24 cellular contexts compared by ENCODE assay signal in the genomic region with DNA sequence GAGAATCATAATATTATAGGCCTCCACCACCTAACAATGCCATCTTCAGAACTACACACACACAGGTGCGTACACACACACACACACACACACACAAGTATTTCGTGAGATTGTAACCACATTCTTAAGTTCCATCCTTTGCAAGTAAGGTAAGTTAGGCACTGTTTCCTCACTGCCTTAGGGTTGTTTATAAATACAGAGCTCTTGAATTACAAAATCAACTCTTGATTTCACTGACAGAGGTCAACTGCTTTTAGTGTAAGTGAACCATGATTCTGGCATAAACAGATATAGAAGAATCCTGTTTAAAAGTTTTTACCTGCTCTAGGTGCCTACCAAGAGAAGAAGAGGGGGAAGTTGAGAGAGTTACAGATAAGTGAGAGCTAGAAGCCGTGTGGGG.
"Had no signal": no experiment of that assay in that cellular context is flagged by ENCODE, and none has a peak within 500 bp of the region (broad histone marks: within the 10 kb centered on the region; RNA-seq: fewer than 3 reads in every experiment).

No MANE protein-coding gene starts in this region.

- H3K36me3 ChIP-seq: adrenal gland had no signal

- H3K4me1 ChIP-seq: adrenal gland had no signal

- H3K27ac Mint-ChIP-seq: activated CD8-positive, alpha-beta T cell treated with anti-CD3 and anti-CD28 coated beads, Interleukin-2, amount 10 ng/mL, durations not matched to agents 7 days and 5 days; activated naive CD8-positive, alpha-beta T cell treated with anti-CD3 and anti-CD28 coated beads, Interleukin-2, amount 10 ng/mL, durations not matched to agents 7 days and 5 days; T-helper 1 cell treated with Interleukin-12 subunit alpha and Interleukin-12 subunit beta and Interleukin-4 antibody, amounts not matched to agents 30 μg/mL and 1 μg/mL, for 36 hours had no signal

- DNase-seq: activated CD4-positive, alpha-beta T cell treated with anti-CD3 and anti-CD28 coated beads for 48 hours; activated CD4-positive, alpha-beta T cell treated with anti-CD3 and anti-CD28 coated beads, Interleukin-2, amount 50 U/mL, for 4 hours; activated CD4-positive, CD25-positive, alpha-beta regulatory T cell treated with anti-CD3 and anti-CD28 coated beads, Interleukin-2, amount 50 U/mL, for 72 hours; activated CD8-positive, alpha-beta memory T cell treated with anti-CD3 and anti-CD28 coated beads, Interleukin-2, amount 50 U/mL, for 48 hours; activated CD8-positive, alpha-beta T cell treated with anti-CD3 and anti-CD28 coated beads, Interleukin-2, amount 10 ng/mL, durations not matched to agents 7 days and 5 days; activated naive CD4-positive, alpha-beta T cell treated with anti-CD3 and anti-CD28 coated beads, Interleukin-2, amount 50 U/mL, for 16 hours; activated naive CD8-positive, alpha-beta T cell treated with anti-CD3 and anti-CD28 coated beads, Interleukin-2, amount 10 ng/mL, durations not matched to agents 7 days and 5 days; activated T-cell treated with anti-CD3 and anti-CD28 coated beads, Interleukin-2, amount 50 U/mL, for 1 hour; adrenal gland; aorta; Kasumi-1; KBM-7; NCI-H1105 treated with DMSO at 0.1 percent for 48 hours; NCI-H1436 treated with DMSO at 0.1 percent for 48 hours; NCI-H1930; NCI-H2171 treated with DMSO at 0.1 percent for 48 hours; NCI-H226; NCI-H526; NCI-H82; PC-9; SHP77 treated with DMSO at 0.1 percent for 48 hours had no signal

- FAIRE-seq: bronchial epithelial cell had no signal

- H3K4me1 Mint-ChIP-seq: activated naive CD8-positive, alpha-beta T cell treated with anti-CD3 and anti-CD28 coated beads, Interleukin-2, amount 10 ng/mL, durations not matched to agents 7 days and 5 days; central memory CD8-positive, alpha-beta T cell had no signal

- H3K4me3 ChIP-seq: adrenal gland, PC-9 had no signal

- H3K9me3 Mint-ChIP-seq: activated naive CD8-positive, alpha-beta T cell treated with anti-CD3 and anti-CD28 coated beads, Interleukin-2, amount 10 ng/mL, durations not matched to agents 7 days and 5 days; central memory CD8-positive, alpha-beta T cell had no signal

- H3K27ac ChIP-seq: adrenal gland, PC-9 had no signal

- H3K4me3 Mint-ChIP-seq: activated CD8-positive, alpha-beta T cell treated with anti-CD3 and anti-CD28 coated beads, Interleukin-2, amount 10 ng/mL, durations not matched to agents 7 days and 5 days; activated naive CD8-positive, alpha-beta T cell treated with anti-CD3 and anti-CD28 coated beads, Interleukin-2, amount 10 ng/mL, durations not matched to agents 7 days and 5 days; central memory CD8-positive, alpha-beta T cell; T-helper 1 cell treated with Interleukin-12 subunit alpha and Interleukin-12 subunit beta and Interleukin-4 antibody, amounts not matched to agents 30 μg/mL and 1 μg/mL, for 36 hours had no signal

- H3K36me3 Mint-ChIP-seq: activated naive CD8-positive, alpha-beta T cell treated with anti-CD3 and anti-CD28 coated beads, Interleukin-2, amount 10 ng/mL, durations not matched to agents 7 days and 5 days had no signal

- H3K27me3 Mint-ChIP-seq: activated naive CD8-positive, alpha-beta T cell treated with anti-CD3 and anti-CD28 coated beads, Interleukin-2, amount 10 ng/mL, durations not matched to agents 7 days and 5 days; central memory CD8-positive, alpha-beta T cell had no signal

- H3K27me3 ChIP-seq: adrenal gland had no signal

- H3K9me3 ChIP-seq: adrenal gland had no signal

- ATAC-seq: activated CD8-positive, alpha-beta T cell treated with anti-CD3 and anti-CD28 coated beads, Interleukin-2, amount 10 ng/mL, durations not matched to agents 7 days and 5 days had no signal
